Comparison of ENCODE assay signal across 22 cellular contexts in genomic region chr13:80126382-80127068, GRCh38.
DNase-seq lines count a peak whose midpoint lies in the region; ATAC-seq, FAIRE-seq and TF ChIP-seq lines count a peak whose summit lies in the region.
"Had no signal": no experiment of that assay in that cellular context is flagged by ENCODE, and none has a peak within 500 bp of the region (broad histone marks: within the 10 kb centered on the region; RNA-seq: fewer than 3 reads in every experiment).

No MANE protein-coding gene starts in this region.

- dilution Hi-C loops in endothelial cell of umbilical vein (cut with MboI; ENCODE audit: extremely low pct_ligation_motif_present, low sequenced_read_pairs), result no loop called here

- FAIRE-seq in GM18507 (lab: Jason Lieb, UNC) (peak; percentile 69), endothelial cell of umbilical vein (lab: Jason Lieb, UNC) (no peak)
- FAIRE-seq: A204.1, G401.6 had no signal

- no peak overlapping the region for H3K4me2 ChIP-seq in PC-9
- no peak overlapping the region for H3K4me2 ChIP-seq in endothelial cell of umbilical vein (ENCODE audit: insufficient read depth, low read length)
- H3K4me2 ChIP-seq: KMS-11 had no signal

- no peaks in the 10 kb centered on the region for H3K4me1 Mint-ChIP-seq in effector memory CD8-positive, alpha-beta T cell (ENCODE audit: low read depth in 2 of 2)
- H3K4me1 Mint-ChIP-seq: B cell had no signal

- H3K9ac ChIP-seq in endothelial cell of umbilical vein (replicated peaks; ENCODE audit: extremely low read depth, insufficient read depth, low read length), result no peak overlapping the region
- H3K9ac ChIP-seq: GM23248, KMS-11 had no signal

- no peak for TF ChIP-seq POLR2A in endothelial cell of umbilical vein (IDR thresholded peaks at IDR 0.05; ENCODE audit: low read depth, low read length)

- POLR2A ChIA-PET in PC-9 (lab: Charles Lee; ENCODE audit: unreplicated experiment), result interaction anchor here (0.6 kb wide), 1 partner anchor 85 kb away, joined by 4 read pairs; no protein-coding TSS in a partner anchor
- POLR2A ChIA-PET in endothelial cell of umbilical vein (lab: Charles Lee), result no interaction called here

- TF ChIP-seq CTCF in PC-9 (conservative IDR thresholded peaks at IDR 0.05), result no peak
- TF ChIP-seq CTCF in endothelial cell of umbilical vein (IDR thresholded peaks at IDR 0.05; ENCODE audit: extremely low read depth in 1 of 2, insufficient read depth in 1 of 2, low read depth in 1 of 2, low read length in 2 of 2), result no peak

- intact Hi-C loops in PC-9 (cut with micrococcal nuclease; ENCODE audit: unreplicated experiment) (no loop called here), endothelial cell of umbilical vein (cut with micrococcal nuclease) (no loop called here)

- no peak for ATAC-seq in effector memory CD8-positive, alpha-beta T cell (replicated peaks)
- ATAC-seq in HG03457 (IDR thresholded peaks at IDR 0.05; ENCODE audit: unreplicated experiment), result no peak
- ATAC-seq in HG03045 (IDR thresholded peaks at IDR 0.05; ENCODE audit: unreplicated experiment), result no peak

- H3K4me3 ChIP-seq in PC-9 (no peak overlapping the region), endothelial cell of umbilical vein (replicated peaks in 1 of 3; ENCODE audit: insufficient read depth in 1 of 3, low read depth in 1 of 3, low read length in 3 of 3) (no peak overlapping the region), neuron (ENCODE audit: low read length) (no peak overlapping the region)
- H3K4me3 ChIP-seq: GM23248 had no signal

- no peaks in the 10 kb centered on the region for H3K9me2 ChIP-seq in PC-9 (ENCODE audit: insufficient read depth)

- no peak overlapping the region for H3K27ac ChIP-seq in PC-9
- no peak overlapping the region for H3K27ac ChIP-seq in endothelial cell of umbilical vein (ENCODE audit: insufficient read depth, low read depth, low read length)
- H3K27ac ChIP-seq: GM23248, KMS-11 had no signal

- H4K20me1 ChIP-seq in PC-9 (ENCODE audit: insufficient read depth) (no peaks in the 10 kb centered on the region), endothelial cell of umbilical vein (replicated peaks; ENCODE audit: control insufficient read depth, extremely low read depth, insufficient read depth, low read length) (no peaks in the 10 kb centered on the region)

- no peaks in the 10 kb centered on the region for H3K9me1 ChIP-seq in endothelial cell of umbilical vein (replicated peaks; ENCODE audit: control insufficient read depth, extremely low read depth, insufficient read depth, low read length)

- H3K4me3 Mint-ChIP-seq in effector memory CD8-positive, alpha-beta T cell, result no peak overlapping the region
- H3K4me3 Mint-ChIP-seq: B cell, CD14-positive monocyte, H9, HFFc6 had no signal

- H3K9me3 ChIP-seq in PC-9 (ENCODE audit: insufficient read depth, low read depth) (no peaks in the 10 kb centered on the region), endothelial cell of umbilical vein (replicated peaks; ENCODE audit: control insufficient read depth, insufficient read depth, low read length) (no peaks in the 10 kb centered on the region), neuron (ENCODE audit: low read length) (no peaks in the 10 kb centered on the region)

- no peaks in the 10 kb centered on the region for H3F3A ChIP-seq in PC-9 (ENCODE audit: insufficient read depth, low read depth)

- peaks cover 0 to 2% of the 10 kb centered on the region in 2 donors for H3K9me3 Mint-ChIP-seq in effector memory CD8-positive, alpha-beta T cell
- H3K9me3 Mint-ChIP-seq: H9, HFFc6 had no signal

- H3K27me3 Mint-ChIP-seq in effector memory CD8-positive, alpha-beta T cell, result no peaks in the 10 kb centered on the region
- H3K27me3 Mint-ChIP-seq: B cell had no signal

- no TSS peak for BruUV-seq in PC-9 (replicated peaks; lab: Mats Ljungman, UMichigan)
- BruUV-seq in endothelial cell of umbilical vein (replicated peaks; lab: Mats Ljungman, UMichigan), result no TSS peak

- H3K4me1 ChIP-seq in PC-9 (replicated peaks; ENCODE audit: insufficient read depth), result peaks cover 9% of the 10 kb centered on the region; the same call in 1 of the 2 replicates
- peaks cover 3% of the 10 kb centered on the region for H3K4me1 ChIP-seq in endothelial cell of umbilical vein (ENCODE audit: control insufficient read depth, extremely low read depth, insufficient read depth, low read length)
- H3K4me1 ChIP-seq in neuron (ENCODE audit: insufficient read depth, low read length), result peaks cover 10% of the 10 kb centered on the region

- H3K79me2 ChIP-seq in PC-9 (ENCODE audit: low read depth) (no peaks in the 10 kb centered on the region), endothelial cell of umbilical vein (ENCODE audit: control insufficient read depth, insufficient read depth, low read length) (no peaks in the 10 kb centered on the region)

- H3K36me3 ChIP-seq in PC-9 (ENCODE audit: low read depth), result no peaks in the 10 kb centered on the region
- H3K36me3 ChIP-seq in endothelial cell of umbilical vein (ENCODE audit: control insufficient read depth in 2 of 2, extremely low read depth in 1 of 2, insufficient read depth in 2 of 2, low read length in 2 of 2), result no peaks in the 10 kb centered on the region
- H3K36me3 ChIP-seq in neuron (ENCODE audit: insufficient read depth, low read length), result no peaks in the 10 kb centered on the region

- H2AFZ ChIP-seq in PC-9 (0 out of 2 replicates have a peak overlapping the region, but pooled peaks have one; percentile 34), endothelial cell of umbilical vein (ENCODE audit: low read depth, low read length) (peak overlapping the region; percentile 42), neuron (ENCODE audit: low read depth, low read length) (peak overlapping the region; percentile 59)
- H2AFZ ChIP-seq: GM23248 had no signal

- H3K27me3 ChIP-seq in PC-9 (ENCODE audit: insufficient read depth, low read depth) (no peaks in the 10 kb centered on the region), endothelial cell of umbilical vein (ENCODE audit: control insufficient read depth in 2 of 2, insufficient read depth in 2 of 2, low read length in 2 of 2) (no peaks in the 10 kb centered on the region), neuron (ENCODE audit: insufficient read depth, low read length) (no peaks in the 10 kb centered on the region)

- H3K27ac Mint-ChIP-seq in effector memory CD8-positive, alpha-beta T cell, result no peak overlapping the region
- H3K27ac Mint-ChIP-seq: B cell, CD14-positive monocyte, H9, HFFc6 had no signal

- DNase-seq in GM18507 (ENCODE audit: extremely low spot score, insufficient read length, low read depth), result no peak
- no peak for DNase-seq in PC-9
- no peak for DNase-seq in endothelial cell of umbilical vein (ENCODE audit: low read depth, low spot score)
- DNase-seq in effector memory CD8-positive, alpha-beta T cell, result no peak
- DNase-seq in activated CD4-positive, CD25-positive, alpha-beta regulatory T cell (lab: John Stamatoyannopoulos, UW), result no peak
- DNase-seq: GM23248, H9, HFFc6, NCI-H1417 treated with DMSO at 0.1 percent for 48 hours, NCI-H187, NCI-H446 treated with DMSO at 0.1 percent for 48 hours, NCI-H526 treated with DMSO at 0.1 percent for 48 hours, RPMI8226, SHP77 had no signal

- H3K36me3 Mint-ChIP-seq in effector memory CD8-positive, alpha-beta T cell (ENCODE audit: insufficient read depth), result no peaks in the 10 kb centered on the region
- H3K36me3 Mint-ChIP-seq: CD14-positive monocyte had no signal

- CTCF ChIA-PET in PC-9 (lab: Charles Lee) (no interaction called here), endothelial cell of umbilical vein (lab: Charles Lee) (interaction anchor here (1.0 kb wide), 1 partner anchor 11 kb away, joined by 3 read pairs; no protein-coding TSS in a partner anchor)

TF ChIP-seq in endothelial cell of umbilical vein, 7 proteins besides CTCF, POLR2A, EP300 and RAD21:
- TF ChIP-seq JUN (IDR thresholded peaks at IDR 0.05; ENCODE audit: borderline replicate concordance, insufficient read depth, insufficient read length, low read depth), result no peak
- TF ChIP-seq EZH2 (IDR thresholded peaks at IDR 0.05; ENCODE audit: borderline replicate concordance, low read depth, low read length, severe bottlenecking), result no peak
- TF ChIP-seq MAX (IDR thresholded peaks at IDR 0.05; ENCODE audit: insufficient read depth, insufficient read length), result no peak
- no peak for TF ChIP-seq POLR2AphosphoS5 (IDR thresholded peaks at IDR 0.05; ENCODE audit: insufficient read depth, low read depth, low read length)
- TF ChIP-seq GATA2 (IDR thresholded peaks at IDR 0.05; ENCODE audit: insufficient read depth, insufficient read length, low read depth, low read length), result no peak
- no peak for TF ChIP-seq MYC (IDR thresholded peaks at IDR 0.05; ENCODE audit: low read depth, low read length)
- no peak for TF ChIP-seq FOS (IDR thresholded peaks at IDR 0.05; ENCODE audit: borderline replicate concordance, insufficient read depth, low read length)
